ENCODE assay signal across 27 cellular contexts in the genomic region with DNA sequence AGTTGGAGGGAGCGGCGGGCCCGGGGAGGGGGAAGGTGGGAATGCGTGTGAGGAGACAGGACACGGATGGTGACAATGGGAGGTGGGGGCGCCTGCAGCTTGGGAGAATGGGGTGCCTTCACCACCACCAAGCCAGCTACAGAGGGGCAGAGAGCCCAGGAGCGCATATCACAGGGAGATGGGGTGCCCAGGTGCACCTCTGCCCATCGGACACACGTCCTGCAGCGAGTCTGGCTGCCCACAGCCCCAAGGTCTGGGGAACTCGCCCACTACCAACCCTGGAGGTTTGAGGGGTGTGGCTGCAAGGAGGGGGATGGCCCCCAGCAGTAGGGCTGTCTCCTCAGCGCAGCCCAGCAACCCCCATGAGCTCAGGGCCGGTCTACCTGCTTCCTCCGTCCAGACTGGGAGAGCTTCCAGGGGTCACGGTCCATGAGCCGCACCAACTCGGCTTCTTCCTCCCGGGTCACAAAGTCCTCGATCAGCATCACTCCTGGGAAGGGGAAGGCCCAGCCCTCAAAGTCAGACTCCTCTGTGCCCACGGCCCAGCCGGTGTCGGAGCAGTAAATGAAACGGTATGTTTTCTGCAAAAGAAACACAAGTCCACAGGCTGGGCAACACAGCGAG.
"Had no signal": no experiment of that assay in that cellular context is flagged by ENCODE, and none has a peak within 500 bp of the region (broad histone marks: within the 10 kb centered on the region; RNA-seq: fewer than 3 reads in every experiment).

No MANE protein-coding gene starts in this region.

- H3K4me2 ChIP-seq: hepatocyte had no signal

- H3K9me3 ChIP-seq: gastroesophageal sphincter, heart left ventricle, left ventricle myocardium inferior, lower lobe of right lung, ovary, psoas muscle, spleen, stomach, thyroid gland, vagina had no signal

- H3K4me3 Mint-ChIP-seq: naive thymus-derived CD8-positive, alpha-beta T cell; nephron progenitor cell; stimulated activated memory B cell treated with anti-CD40 and anti-IgM and Interleukin-4, amounts not matched to agents 10 μg/mL and 1 μg/mL and 100 μg/mL, for 72 hours had no signal

- H3K27me3 ChIP-seq: dorsolateral prefrontal cortex, gastroesophageal sphincter, heart left ventricle, hepatocyte, ovary, spleen, stomach, thyroid gland, vagina had no signal

- ATAC-seq: esophagus mucosa; gastroesophageal sphincter; heart left ventricle; left cardiac atrium; lower lobe of right lung; naive thymus-derived CD8-positive, alpha-beta T cell; psoas muscle; right cardiac atrium; stimulated activated memory B cell treated with anti-CD40 and anti-IgM and Interleukin-4, amounts not matched to agents 10 μg/mL and 1 μg/mL and 100 μg/mL, for 72 hours had no signal

- H2AFZ ChIP-seq: hepatocyte had no signal

- H3K27ac Mint-ChIP-seq: nephron progenitor cell; stimulated activated memory B cell treated with anti-CD40 and anti-IgM and Interleukin-4, amounts not matched to agents 10 μg/mL and 1 μg/mL and 100 μg/mL, for 72 hours had no signal

- H3K9me3 Mint-ChIP-seq: naive thymus-derived CD8-positive, alpha-beta T cell; nephron progenitor cell; stimulated activated memory B cell treated with anti-CD40 and anti-IgM and Interleukin-4, amounts not matched to agents 10 μg/mL and 1 μg/mL and 100 μg/mL, for 72 hours had no signal

- H3K27ac ChIP-seq: dorsolateral prefrontal cortex, epithelial cell of prostate, gastroesophageal sphincter, heart left ventricle, hepatocyte, left ventricle myocardium inferior, lower lobe of right lung, ovary, psoas muscle, skin epidermis, spleen, stomach, thyroid gland, vagina had no signal

- DNase-seq: cortex of kidney; dorsolateral prefrontal cortex; effector CD4-positive, alpha-beta T cell; foreskin fibroblast; heart left ventricle; left cardiac atrium; left ventricle myocardium inferior; lower lobe of right lung; naive thymus-derived CD8-positive, alpha-beta T cell; nephron progenitor cell; nucleus accumbens; ovary; posterior cingulate gyrus; psoas muscle; spleen; stimulated activated CD4-positive, alpha-beta T cell treated with anti-CD3 and anti-CD28 coated beads, Interleukin-4, amount 100 ng/mL, for 4 hours; stomach; thyroid gland; trophoblast cell had no signal

- H3K4me3 ChIP-seq: dorsolateral prefrontal cortex, gastroesophageal sphincter, heart left ventricle, hepatocyte, left ventricle myocardium inferior, lower lobe of right lung, ovary, psoas muscle, skin epidermis, spleen, stomach, thyroid gland, vagina had no signal

- H3K27me3 Mint-ChIP-seq: naive thymus-derived CD8-positive, alpha-beta T cell; stimulated activated memory B cell treated with anti-CD40 and anti-IgM and Interleukin-4, amounts not matched to agents 10 μg/mL and 1 μg/mL and 100 μg/mL, for 72 hours had no signal

- H3K36me3 ChIP-seq: ovary had no signal
